ENCODE assay signal across 8 cellular contexts in the genomic region with DNA sequence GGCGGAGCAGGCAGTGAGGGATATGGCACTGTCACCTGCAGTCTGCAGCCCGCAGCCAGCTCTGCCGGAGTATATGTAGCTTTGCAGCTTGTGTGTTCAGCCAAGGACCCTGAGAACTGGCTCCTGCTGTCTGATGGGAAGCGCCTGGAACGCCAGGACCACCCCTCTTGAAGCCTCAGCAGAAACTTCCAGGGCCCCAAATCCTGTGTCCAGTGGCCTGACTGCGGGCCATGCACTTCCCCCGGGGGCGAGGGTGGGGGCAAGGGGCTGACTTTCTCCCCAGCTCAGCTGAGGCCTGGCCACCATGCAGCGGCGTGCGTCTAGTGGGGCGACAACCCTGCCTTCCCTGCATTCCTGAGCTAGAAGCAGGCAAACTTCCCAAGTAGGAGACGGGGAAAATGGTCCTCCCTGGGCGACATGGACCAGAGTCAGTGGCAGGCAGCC. TPM values are rescaled to one million over a fixed set of nuclear protein-coding genes. Genes with fewer than 3 reads are reported as not detected.
A peak's percentile ranks its signal among the peaks of the same experiment; 100 is the strongest.
DNase-seq lines count a peak whose midpoint lies in the region; ATAC-seq and TF ChIP-seq lines count a peak whose summit lies in the region.

No MANE protein-coding gene starts in this region.

- H3K27me3 ChIP-seq in right atrium auricular region (no peaks in the 10 kb centered on the region), vagina (no peaks in the 10 kb centered on the region)

- H3K4me3 Mint-ChIP-seq in MCF 10A (ENCODE audit: unreplicated experiment): peak overlapping the region; percentile 75

- no peak for TF ChIP-seq POLR2A in vagina (IDR thresholded peaks at IDR 0.05)

- no peak for DNase-seq in right atrium auricular region (ENCODE audit: low spot score)
- no peak for DNase-seq in Right ventricle myocardium inferior (ENCODE audit: missing footprints)
- DNase-seq in MCF 10A (ENCODE audit: unreplicated experiment): no peak
- no peak for DNase-seq in vagina (ENCODE audit: extremely low spot score in 2 of 2)
- no peak for DNase-seq in GOT3 (lab: John Stamatoyannopoulos, UW)
- no peak for DNase-seq in GM10266 (ENCODE audit: extremely low spot score)

- H3K9me3 Mint-ChIP-seq in MCF 10A (ENCODE audit: unreplicated experiment): no peaks in the 10 kb centered on the region

- peak overlapping the region; percentile 92 for H3K27ac Mint-ChIP-seq in MCF 10A (ENCODE audit: low read depth, unreplicated experiment)

- H3K27ac ChIP-seq in right atrium auricular region: peak overlapping the region; percentile 72 to 89
- peak overlapping the region; percentile 92 for H3K27ac ChIP-seq in mesodermal cell (ENCODE audit: low read depth, low read length, severe bottlenecking)
- H3K27ac ChIP-seq in vagina: peak overlapping the region; percentile 89

- H3K27me3 Mint-ChIP-seq in MCF 10A (ENCODE audit: insufficient read depth, unreplicated experiment): no peaks in the 10 kb centered on the region

- ATAC-seq in Right ventricle myocardium inferior (no peak), GM18498 (IDR thresholded peaks at IDR 0.05; ENCODE audit: unreplicated experiment) (no peak)

- BruUV-seq in MCF 10A (replicated peaks; lab: Mats Ljungman, UMichigan): no TSS peak

- H3K4me1 ChIP-seq in right atrium auricular region: peaks cover 0 to 58% of the 10 kb centered on the region in 2 donors
- H3K4me1 ChIP-seq in mesodermal cell (ENCODE audit: control insufficient read depth, insufficient read depth, low read length, poor library complexity, severe bottlenecking): peaks cover 24% of the 10 kb centered on the region
- peaks cover 79% of the 10 kb centered on the region for H3K4me1 ChIP-seq in vagina

- H3K4me3 ChIP-seq in right atrium auricular region: peak overlapping the region; percentile 47 to 85
- peak overlapping the region; percentile 82 for H3K4me3 ChIP-seq in mesodermal cell (ENCODE audit: extremely low read depth, insufficient read depth, low read length, poor library complexity, severe bottlenecking)
- peak overlapping the region; percentile 89 to 90 for H3K4me3 ChIP-seq in vagina

- WGBS in mesodermal cell (ENCODE audit: insufficient coverage in 2 of 2), 2 experiments: 59% methylated on average over 14 of the region's 14 CpGs

- intact Hi-C loops in Right ventricle myocardium inferior (cut with DNase I) (no loop called here), MCF 10A (cut with micrococcal nuclease) (loop anchor here (5.0 to 10.0 kb wide), 2 partner anchors 72 to 285 kb away; a partner anchor contains a TSS), vagina (cut with DNase I) (no loop called here)

- POLR2A ChIA-PET in MCF 10A (lab: Yijun Ruan, JAX): interaction anchor here (1.0 to 4.2 kb wide), 7 partner anchors 11 to 241 kb away, joined by 3 to 32 read pairs (median 6); a partner anchor contains a TSS

- no peaks in the 10 kb centered on the region for H3K9me3 ChIP-seq in right atrium auricular region
- no peaks in the 10 kb centered on the region for H3K9me3 ChIP-seq in mesodermal cell (ENCODE audit: control insufficient read depth, low read length)
- no peaks in the 10 kb centered on the region for H3K9me3 ChIP-seq in vagina

- TF ChIP-seq CTCF in right atrium auricular region (IDR thresholded peaks at IDR 0.05) (no peak), MCF 10A (IDR thresholded peaks at IDR 0.05; ENCODE audit: unreplicated experiment) (no peak), vagina (IDR thresholded peaks at IDR 0.05) (no peak), GM10266 (IDR thresholded peaks at IDR 0.05; ENCODE audit: control insufficient read depth, insufficient read depth, low read depth, missing control alignments) (no peak)

- H3K4me1 Mint-ChIP-seq in MCF 10A (ENCODE audit: insufficient read depth, unreplicated experiment): peaks cover 17% of the 10 kb centered on the region

- H3K36me3 ChIP-seq in right atrium auricular region (no peaks in the 10 kb centered on the region), mesodermal cell (ENCODE audit: control insufficient read depth, insufficient read depth, low read length) (peaks cover 21% of the 10 kb centered on the region), vagina (no peaks in the 10 kb centered on the region)

- CTCF ChIA-PET in MCF 10A (lab: Yijun Ruan, JAX): interaction anchor here (0.7 to 1.5 kb wide), 5 partner anchors 9 to 412 kb away, joined by 3 to 7 read pairs (median 4); no protein-coding TSS in a partner anchor

- H3K36me3 Mint-ChIP-seq in MCF 10A (ENCODE audit: insufficient read depth, unreplicated experiment): peaks cover 64% of the 10 kb centered on the region

RNA-seq across cellular contexts. Expression of a gene that starts 32.3 kb away (rescaled TPM):
- 10 to 100 TPM; 14.8 to 27.3 TPM for total RNA-seq in right atrium auricular region
- total RNA-seq in Right ventricle myocardium inferior: 18.4 TPM
- total RNA-seq in MCF 10A (2022): 38.3 and 48.2 TPM in 2 replicates
- polyA plus RNA-seq in mesodermal cell (2013, experiment 1 of 2): 29.5 TPM
- polyA plus RNA-seq in mesodermal cell (2013, experiment 2 of 2): 25.3 TPM
- total RNA-seq in vagina: 50.3 TPM
